Comparison of ENCODE assay signal across 12 cellular contexts in genomic region chr10:77007836-77008235, GRCh38.
DNase-seq lines count a peak whose midpoint lies in the region; ATAC-seq and TF ChIP-seq lines count a peak whose summit lies in the region.
"Had no signal": no experiment of that assay in that cellular context is flagged by ENCODE, and none has a peak within 500 bp of the region (broad histone marks: within the 10 kb centered on the region; RNA-seq: fewer than 3 reads in every experiment).

No MANE protein-coding gene starts in this region.

- H3K4me1 ChIP-seq in left lung: peaks cover 0 to 8% of the 10 kb centered on the region in 2 donors
- H3K4me1 ChIP-seq: SJSA1 had no signal

- ATAC-seq in GM19395 (IDR thresholded peaks at IDR 0.05; ENCODE audit: unreplicated experiment) (peak; percentile 76), HG02852 (IDR thresholded peaks at IDR 0.05; ENCODE audit: unreplicated experiment) (peak; percentile 77), HG03521 (IDR thresholded peaks at IDR 0.05; ENCODE audit: unreplicated experiment) (peak; percentile 85), left lung (no peak)

- no peaks in the 10 kb centered on the region for H3K9me3 ChIP-seq in left lung

- DNase-seq in GM13976 (ENCODE audit: low spot score) (peak; percentile 17), NCI-H510A (lab: John Stamatoyannopoulos, UW) (no peak), T-helper 9 cell (no peak), left lung (no peak), C1 segment of cervical spinal cord (lab: John Stamatoyannopoulos, UW) (no peak)
- DNase-seq: activated CD4-positive, CD25-positive, alpha-beta regulatory T cell treated with anti-CD3 and anti-CD28 coated beads, Interleukin-2, amount 50 U/mL, for 72 hours; activated effector memory CD4-positive, alpha-beta T cell treated with Interleukin-2 at 50 U/mL for 16 hours; NCI-H446 treated with DMSO at 0.1 percent for 48 hours had no signal

- TF ChIP-seq CTCF in GM13976 (IDR thresholded peaks at IDR 0.05; ENCODE audit: borderline replicate concordance, control extremely low read depth, extremely low read depth, insufficient read depth, missing control alignments) (no peak), left lung (IDR thresholded peaks at IDR 0.05) (no peak)

- in situ Hi-C loops in GM13976 (cut with MboI; ENCODE audit: low sequenced_read_pairs, unreplicated experiment): no loop called here

- no peaks in the 10 kb centered on the region for H3K36me3 ChIP-seq in left lung
- H3K36me3 ChIP-seq: SJSA1 had no signal

- H3K27ac ChIP-seq in left lung: no peak overlapping the region
- H3K27ac ChIP-seq: SJSA1 had no signal

- H3K27me3 ChIP-seq in left lung: no peaks in the 10 kb centered on the region
- H3K27me3 ChIP-seq: SJSA1 had no signal

- no peak overlapping the region for H3K4me3 ChIP-seq in left lung
- H3K4me3 ChIP-seq: SJSA1 had no signal

- intact Hi-C loops in left lung (cut with DNase I): loop anchor here in 1 of 2 donors (10.0 kb wide), 1 partner anchor 1613 kb away; no protein-coding TSS in a partner anchor
